ENCODE assay signal across 21 cellular contexts in the genomic region with DNA sequence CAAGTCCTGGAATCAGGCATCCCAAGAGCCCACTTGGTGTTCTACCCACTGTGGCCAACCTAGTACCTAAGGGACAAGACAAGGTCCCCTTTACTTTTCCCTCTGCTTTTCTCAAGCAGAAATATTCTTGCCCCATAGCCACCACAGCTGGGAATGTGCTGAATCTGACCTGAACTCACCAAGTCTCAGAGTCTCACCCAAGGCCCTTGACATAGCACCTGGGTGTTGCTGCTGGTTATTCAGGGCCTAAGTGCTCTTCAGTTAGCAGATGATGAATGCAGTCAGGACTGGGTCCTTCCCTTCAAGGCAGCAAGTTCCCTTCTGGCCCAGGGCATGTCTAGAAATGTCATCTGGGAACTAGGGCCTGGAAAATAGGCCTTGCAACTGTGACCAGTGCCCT.
"Had no signal": no experiment of that assay in that cellular context is flagged by ENCODE, and none has a peak within 500 bp of the region (broad histone marks: within the 10 kb centered on the region; RNA-seq: fewer than 3 reads in every experiment).

No MANE protein-coding gene starts in this region.

- ATAC-seq: Panc1 had no signal

- H3K27ac ChIP-seq: HL-60, RWPE1 had no signal

- H3K4me2 ChIP-seq: SK-N-SH had no signal

- DNase-seq: KBM-7, MV-4-11, NCI-H1048, NCI-H1105, NCI-H1417, NCI-H1436 treated with DMSO at 0.1 percent for 48 hours, NCI-H1694, NCI-H187 treated with DMSO at 0.1 percent for 48 hours, NCI-H2029 treated with DMSO at 0.1 percent for 48 hours, NCI-H2171, NCI-H446, NCI-H510A, NCI-H524 treated with DMSO at 0.1 percent for 48 hours, NCI-H69, NCI-H774, SHP77, SK-N-SH had no signal

- H3K9me3 ChIP-seq: SK-N-SH had no signal

- FAIRE-seq: HTR-8/SVneo had no signal

- H3K9ac ChIP-seq: SK-N-SH had no signal
